29 cellular contexts compared by ENCODE assay signal in genomic region chr20:1922786-1923185, GRCh38.
"Had no signal": no experiment of that assay in that cellular context is flagged by ENCODE, and none has a peak within 500 bp of the region (broad histone marks: within the 10 kb centered on the region; RNA-seq: fewer than 3 reads in every experiment).

No MANE protein-coding gene starts in this region.

- H3K4me1 ChIP-seq: gastrocnemius medialis, prostate gland, thyroid gland had no signal

- H3K9me3 ChIP-seq: gastrocnemius medialis, mucosa of descending colon, prostate gland, sigmoid colon, stomach, thyroid gland had no signal

- FAIRE-seq: colon, kidney had no signal

- H3K4me3 Mint-ChIP-seq: dendritic cell treated with granulocyte-macrophage colony-stimulating factor and Interleukin-4, amounts not matched to agents 40 ng/mL and 50 ng/mL, for 4 days; endodermal cell; memory B cell; mesothelial cell of epicardium; naive B cell; natural killer cell treated with Interleukin-12 subunit alpha and Interleukin-12 subunit beta and Interleukin-15 and Interleukin-18, amount 100 ng/mL, for 72 hours; neural progenitor cell; stimulated activated effector memory CD8-positive, alpha-beta T cell treated with anti-CD3 and anti-CD28 coated beads, Interleukin-12 subunit alpha, Interleukin-12 subunit beta, amount 100 ng/mL, for 72 hours; type B pancreatic cell had no signal

- H3K4me1 Mint-ChIP-seq: mesothelial cell of epicardium; neural progenitor cell; stimulated activated effector memory CD8-positive, alpha-beta T cell treated with anti-CD3 and anti-CD28 coated beads, Interleukin-12 subunit alpha, Interleukin-12 subunit beta, amount 100 ng/mL, for 72 hours had no signal

- H3K9me3 Mint-ChIP-seq: dendritic cell treated with granulocyte-macrophage colony-stimulating factor and Interleukin-4, amounts not matched to agents 40 ng/mL and 50 ng/mL, for 4 days; endodermal cell; memory B cell; mesothelial cell of epicardium; naive B cell; natural killer cell treated with Interleukin-12 subunit alpha and Interleukin-12 subunit beta and Interleukin-15 and Interleukin-18, amount 100 ng/mL, for 72 hours; neural progenitor cell; stimulated activated effector memory CD8-positive, alpha-beta T cell treated with anti-CD3 and anti-CD28 coated beads, Interleukin-12 subunit alpha, Interleukin-12 subunit beta, amount 100 ng/mL, for 72 hours; type B pancreatic cell had no signal

- H3K36me3 Mint-ChIP-seq: mesothelial cell of epicardium; naive B cell; natural killer cell treated with Interleukin-12 subunit alpha and Interleukin-12 subunit beta and Interleukin-15 and Interleukin-18, amount 100 ng/mL, for 72 hours; stimulated activated effector memory CD8-positive, alpha-beta T cell treated with anti-CD3 and anti-CD28 coated beads, Interleukin-12 subunit alpha, Interleukin-12 subunit beta, amount 100 ng/mL, for 72 hours; type B pancreatic cell had no signal

- DNase-seq: effector CD8-positive, alpha-beta T cell; endodermal cell; foreskin fibroblast; gastrocnemius medialis; head of caudate nucleus; kidney; naive B cell; nucleus accumbens; right cardiac atrium; sigmoid colon; stimulated activated CD4-positive, alpha-beta T cell treated with anti-CD3 and anti-CD28 coated beads, Interleukin-2, amount 100 ng/mL, for 24 hours; stimulated activated CD4-positive, alpha-beta T cell treated with anti-CD3 and anti-CD28 coated beads, Interleukin-4, amount 100 ng/mL, for 24 hours; stimulated activated naive CD4-positive, alpha-beta T cell treated with Interleukin-2 at 50 U/mL for 16 hours; stomach; thyroid gland had no signal

- H3K4me3 ChIP-seq: gastrocnemius medialis, lung, mucosa of descending colon, neural progenitor cell, prostate gland, sigmoid colon, stomach, thyroid gland had no signal

- H3K36me3 ChIP-seq: gastrocnemius medialis, neural progenitor cell, prostate gland, thyroid gland had no signal

- ATAC-seq: esophagus mucosa; gastrocnemius medialis; left lobe of liver; mucosa of descending colon; natural killer cell treated with Interleukin-12 subunit alpha and Interleukin-12 subunit beta and Interleukin-15 and Interleukin-18, amount 100 ng/mL, for 72 hours; right cardiac atrium; stimulated activated effector memory CD8-positive, alpha-beta T cell treated with anti-CD3 and anti-CD28 coated beads, Interleukin-12 subunit alpha, Interleukin-12 subunit beta, amount 100 ng/mL, for 72 hours had no signal

- H3K27ac Mint-ChIP-seq: dendritic cell treated with granulocyte-macrophage colony-stimulating factor and Interleukin-4, amounts not matched to agents 40 ng/mL and 50 ng/mL, for 4 days; endodermal cell; memory B cell; mesothelial cell of epicardium; natural killer cell treated with Interleukin-12 subunit alpha and Interleukin-12 subunit beta and Interleukin-15 and Interleukin-18, amount 100 ng/mL, for 72 hours; neural progenitor cell; stimulated activated effector memory CD8-positive, alpha-beta T cell treated with anti-CD3 and anti-CD28 coated beads, Interleukin-12 subunit alpha, Interleukin-12 subunit beta, amount 100 ng/mL, for 72 hours; type B pancreatic cell had no signal

- H3K27me3 Mint-ChIP-seq: dendritic cell treated with granulocyte-macrophage colony-stimulating factor and Interleukin-4, amounts not matched to agents 40 ng/mL and 50 ng/mL, for 4 days; memory B cell; naive B cell; type B pancreatic cell had no signal

- H3K27me3 ChIP-seq: gastrocnemius medialis, neural progenitor cell, sigmoid colon, stomach, thyroid gland had no signal

- H3K27ac ChIP-seq: epithelial cell of prostate, gastrocnemius medialis, neural progenitor cell, prostate gland, sigmoid colon, stomach, thyroid gland had no signal
